In the genomic region with DNA sequence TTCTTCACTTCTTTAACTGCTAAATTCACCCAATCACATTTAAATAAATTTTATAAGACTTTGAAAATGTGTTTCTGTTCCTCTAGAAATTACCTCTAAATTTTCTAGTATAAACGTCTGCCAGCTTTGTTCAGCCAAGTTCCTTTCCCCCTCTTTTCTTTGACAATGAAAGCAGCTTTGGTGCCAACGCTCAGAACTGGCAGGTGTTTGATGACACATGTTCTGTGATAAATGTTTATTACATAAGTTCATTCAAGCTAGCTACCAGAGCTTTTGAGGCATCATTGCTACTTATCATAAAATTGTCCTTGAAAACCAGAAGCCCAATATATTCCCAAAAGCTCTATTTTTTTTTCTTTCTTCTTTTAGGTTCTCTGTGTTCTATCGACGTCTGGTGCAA, we compare ENCODE assay signal across 19 cellular contexts.
DNase-seq lines count a peak whose midpoint lies in the region; ATAC-seq and TF ChIP-seq lines count a peak whose summit lies in the region.
"Had no signal": no experiment of that assay in that cellular context is flagged by ENCODE, and none has a peak within 500 bp of the region (broad histone marks: within the 10 kb centered on the region; RNA-seq: fewer than 3 reads in every experiment).

No MANE protein-coding gene starts in this region.

- DNase-seq in NCI-H2107 treated with DMSO at 0.1 percent for 48 hours (lab: John Stamatoyannopoulos, UW; ENCODE audit: unreplicated experiment) (peak; percentile 80), NCI-H2107 (lab: John Stamatoyannopoulos, UW) (no peak), SHP77 treated with DMSO at 0.1 percent for 48 hours (lab: John Stamatoyannopoulos, UW) (peak; percentile 25), psoas muscle (no peak), NCI-H1092 (lab: John Stamatoyannopoulos, UW) (no peak), omental fat pad (ENCODE audit: low spot score) (no peak)
- DNase-seq: activated CD4-positive, alpha-beta T cell treated with anti-CD3 and anti-CD28 coated beads, Interleukin-2, amount 10 ng/mL, durations not matched to agents 24 days and 14 days; cortex of kidney; H7; RPMI8226; stimulated activated CD4-positive, alpha-beta T cell treated with anti-CD3 and anti-CD28 coated beads, Interleukin-1b, Interleukin-23, amount 100 ng/mL, for 48 hours; stimulated activated naive CD8-positive, alpha-beta T cell treated with anti-CD3 and anti-CD28 coated beads, Interleukin-15, Interleukin-2, amounts not matched to agents 100 U/mL and 50 U/mL, for 24 hours had no signal

- TF ChIP-seq CTCF in psoas muscle (IDR thresholded peaks at IDR 0.05): no peak
- no peak for TF ChIP-seq CTCF in omental fat pad (IDR thresholded peaks at IDR 0.05)

- peaks cover 29% of the 10 kb centered on the region for H3K4me1 ChIP-seq in psoas muscle

- H3K9me3 ChIP-seq in KOPT-K1 (ENCODE audit: insufficient read depth, low read length, poor library complexity, severe bottlenecking) (no peaks in the 10 kb centered on the region), psoas muscle (no peaks in the 10 kb centered on the region)

- H3K27ac ChIP-seq in KOPT-K1 (ENCODE audit: low read depth, low read length, poor library complexity, severe bottlenecking): peak overlapping the region; percentile 53
- peak overlapping the region; percentile 23 for H3K27ac ChIP-seq in psoas muscle
- H3K27ac ChIP-seq: C4-2B had no signal

- no peaks in the 10 kb centered on the region for H3K36me3 ChIP-seq in KOPT-K1 (ENCODE audit: insufficient read depth, low read length)
- H3K36me3 ChIP-seq in psoas muscle (ENCODE audit: insufficient read depth in 1 of 2, low read depth in 1 of 2): no peaks in the 10 kb centered on the region

- H3K4me3 ChIP-seq in psoas muscle: no peak overlapping the region
- H3K4me3 ChIP-seq: lung had no signal

- WGBS in psoas muscle, 3 donors: 25 to 49% (median 27%) methylated on average over 4 of the region's 4 CpGs

- intact Hi-C loops in psoas muscle (cut with DNase I): loop anchor here in 1 of 2 donors (10.0 kb wide), 1 partner anchor 378 kb away; no protein-coding TSS in a partner anchor

- no peaks in the 10 kb centered on the region for H3K27me3 ChIP-seq in psoas muscle (ENCODE audit: insufficient read depth in 3 of 3, low read length in 2 of 3)

- ATAC-seq in psoas muscle (no peak), omental fat pad (ENCODE audit: low FRiP score) (no peak), GM18517 (IDR thresholded peaks at IDR 0.05; ENCODE audit: unreplicated experiment) (no peak)
- ATAC-seq: activated T-helper 17 cell treated with anti-CD3 and anti-CD28 coated beads, Interleukin-2, amount 50 U/mL, for 72 hours; HepG2; sciatic nerve; stimulated activated naive CD8-positive, alpha-beta T cell treated with anti-CD3 and anti-CD28 coated beads, Interleukin-15, Interleukin-2, amounts not matched to agents 100 U/mL and 50 U/mL, for 24 hours had no signal

Comparison
In these comparisons a context has a peak if more than half of its experiments do, and no peak if none do; other contexts are left out.
1. DNase-seq: peak in NCI-H2107 treated with DMSO at 0.1 percent for 48 hours (single experiment) and SHP77 treated with DMSO at 0.1 percent for 48 hours (single experiment); none in NCI-H2107 (single experiment), psoas muscle (0 of 2), NCI-H1092 (single experiment) and omental fat pad (single experiment).